18 cellular contexts compared by ENCODE assay signal in the genomic region with DNA sequence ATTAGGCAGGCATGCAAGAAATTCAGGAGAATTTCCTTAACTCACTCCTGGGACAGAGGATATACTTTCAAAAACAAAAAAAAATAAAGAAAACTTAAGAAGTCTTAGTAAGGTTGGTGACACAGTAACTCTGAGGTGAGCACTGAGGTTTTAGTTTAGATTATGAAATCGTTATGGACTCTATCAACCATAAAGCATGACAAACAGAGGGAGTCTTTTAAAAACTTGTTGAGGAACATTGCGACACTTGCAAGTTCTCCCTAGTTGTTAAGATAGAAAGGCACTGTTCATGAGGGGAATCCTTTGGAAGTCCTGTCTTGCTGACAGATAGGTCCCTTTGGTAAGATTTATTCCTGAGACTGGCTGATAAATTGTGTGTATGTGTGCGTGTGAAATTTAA.
A peak's percentile ranks its signal among the peaks of the same experiment; 100 is the strongest.
DNase-seq lines count a peak whose midpoint lies in the region; ATAC-seq lines count a peak whose summit lies in the region.
"Had no signal": no experiment of that assay in that cellular context is flagged by ENCODE, and none has a peak within 500 bp of the region (broad histone marks: within the 10 kb centered on the region; RNA-seq: fewer than 3 reads in every experiment).

No MANE protein-coding gene starts in this region.

- ATAC-seq in GM18907 (IDR thresholded peaks at IDR 0.05; ENCODE audit: unreplicated experiment) = peak; percentile 39
- ATAC-seq in HG02981 (IDR thresholded peaks at IDR 0.05; ENCODE audit: unreplicated experiment) = peak; percentile 28
- ATAC-seq in HG03139 (IDR thresholded peaks at IDR 0.05; ENCODE audit: unreplicated experiment) = no peak
- ATAC-seq in GM18861 (IDR thresholded peaks at IDR 0.05; ENCODE audit: unreplicated experiment) = no peak
- ATAC-seq: Panc1 had no signal

- no peak overlapping the region for H3K4me3 ChIP-seq in adipocyte (ENCODE audit: low read length)
- H3K4me3 ChIP-seq: HAP-1, MG63 had no signal

- peak; percentile 20 for DNase-seq in adipocyte (ENCODE audit: low read depth)
- DNase-seq in kidney glomerular epithelial cell (lab: John Stamatoyannopoulos, UW) = peak; percentile 30
- no peak for DNase-seq in HUDEP-2 (lab: John Stamatoyannopoulos, UW; ENCODE audit: unreplicated experiment in 76 of 76)
- DNase-seq: CD4-positive, alpha-beta memory T cell; DMS79 treated with DMSO at 0.1 percent for 48 hours; KG1; MG63; NCI-H187 treated with DMSO at 0.1 percent for 48 hours; NCI-H2171; NCI-H510A; Right ventricle myocardium superior; SK-N-SH had no signal

- H3K36me3 ChIP-seq in adipocyte (ENCODE audit: control insufficient read depth, insufficient read depth, low read length, severe bottlenecking) = no peaks in the 10 kb centered on the region
- H3K36me3 ChIP-seq: HAP-1, MG63 had no signal

- no peaks in the 10 kb centered on the region for H3K9me3 ChIP-seq in adipocyte (ENCODE audit: control insufficient read depth, low read length)
- H3K9me3 ChIP-seq: HAP-1, MG63, SK-N-SH had no signal

- H3K27me3 ChIP-seq in adipocyte (replicated peaks; ENCODE audit: control insufficient read depth, insufficient read depth, low read length) = no peaks in the 10 kb centered on the region
- H3K27me3 ChIP-seq: MG63 had no signal

- no peak overlapping the region for H3K9ac ChIP-seq in adipocyte (ENCODE audit: low read length)
- H3K9ac ChIP-seq: SK-N-SH had no signal

- no peaks in the 10 kb centered on the region for H3K4me1 ChIP-seq in adipocyte (ENCODE audit: control insufficient read depth, insufficient read depth, low read length)
- H3K4me1 ChIP-seq: HAP-1 had no signal

Comparison
In these comparisons a context has a peak if more than half of its experiments do, and no peak if none do; other contexts are left out.
1. ATAC-seq: peak in GM18907 (single experiment) and HG02981 (single experiment); none in HG03139 (single experiment) and GM18861 (single experiment).
2. DNase-seq: peak in adipocyte (single experiment) and kidney glomerular epithelial cell (single experiment); none in HUDEP-2 (0 of 76).